Comparison of ENCODE assay signal across 31 cellular contexts in the genomic region with DNA sequence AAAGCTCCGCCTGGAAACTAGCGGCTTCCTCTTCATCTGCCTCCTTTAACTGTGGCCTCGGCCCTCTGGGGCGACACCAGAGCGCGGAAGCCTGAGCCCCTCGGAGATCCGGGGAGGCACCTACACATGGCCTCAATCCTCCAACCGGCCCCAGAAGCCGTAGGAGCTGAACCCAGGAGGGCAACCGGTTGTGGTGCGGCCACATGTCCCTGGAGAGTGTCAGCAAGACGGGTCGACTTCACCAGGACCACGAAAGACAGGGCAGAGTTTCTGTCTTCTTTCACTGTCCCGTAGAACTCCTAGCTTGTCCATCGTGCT. TPM values are rescaled to one million over a fixed set of nuclear protein-coding genes. Genes with fewer than 3 reads are reported as not detected.
DNase-seq lines count a peak whose midpoint lies in the region; ATAC-seq and TF ChIP-seq lines count a peak whose summit lies in the region.
"Had no signal": no experiment of that assay in that cellular context is flagged by ENCODE, and none has a peak within 500 bp of the region (broad histone marks: within the 10 kb centered on the region; RNA-seq: fewer than 3 reads in every experiment).

No MANE protein-coding gene starts in this region.

- CTCF ChIA-PET in activated CD8-positive, alpha-beta memory T cell treated with anti-CD3 and anti-CD28 coated beads, Interleukin-2, amount 10 ng/mL, durations not matched to agents 7 days and 5 days (lab: Charles Lee): no interaction called here
- CTCF ChIA-PET in HEK293T (lab: Yijun Ruan, JAX): no interaction called here

- H3K4me2 ChIP-seq in hepatocyte: peak overlapping the region; percentile 72
- no peak overlapping the region for H3K4me2 ChIP-seq in osteoblast (ENCODE audit: insufficient read depth, low read length)

- no peaks in the 10 kb centered on the region for H3K36me3 ChIP-seq in HUES6 (ENCODE audit: control insufficient read depth, insufficient read depth, low read length)
- H3K36me3 ChIP-seq in hepatocyte (replicated peaks; ENCODE audit: insufficient read depth, low read depth): no peaks in the 10 kb centered on the region
- no peaks in the 10 kb centered on the region for H3K36me3 ChIP-seq in osteoblast (ENCODE audit: insufficient read depth, low read length)
- H3K36me3 ChIP-seq: esophagus squamous epithelium, gastrocnemius medialis, Peyer's patch, uterus had no signal

- H3K4me1 Mint-ChIP-seq in activated CD8-positive, alpha-beta memory T cell treated with anti-CD3 and anti-CD28 coated beads, Interleukin-2, amount 10 ng/mL, durations not matched to agents 7 days and 5 days: no peaks in the 10 kb centered on the region

- H3K27ac Mint-ChIP-seq in activated CD8-positive, alpha-beta memory T cell treated with anti-CD3 and anti-CD28 coated beads, Interleukin-2, amount 10 ng/mL, durations not matched to agents 7 days and 5 days: peak overlapping the region; percentile 60

- no peaks in the 10 kb centered on the region for H3K9me3 Mint-ChIP-seq in activated CD8-positive, alpha-beta memory T cell treated with anti-CD3 and anti-CD28 coated beads, Interleukin-2, amount 10 ng/mL, durations not matched to agents 7 days and 5 days (ENCODE audit: low read depth)

- H3K27me3 Mint-ChIP-seq in activated CD8-positive, alpha-beta memory T cell treated with anti-CD3 and anti-CD28 coated beads, Interleukin-2, amount 10 ng/mL, durations not matched to agents 7 days and 5 days: peaks cover 77% of the 10 kb centered on the region

- ATAC-seq in activated CD8-positive, alpha-beta memory T cell treated with anti-CD3 and anti-CD28 coated beads, Interleukin-2, amount 10 ng/mL, durations not matched to agents 7 days and 5 days: no peak
- ATAC-seq: gastrocnemius medialis, GM12878, HepG2 had no signal

- H3K9me2 ChIP-seq in hepatocyte (replicated peaks; ENCODE audit: insufficient read depth): no peaks in the 10 kb centered on the region

- H3K27ac ChIP-seq in HUES6 (ENCODE audit: low read depth, low read length) (no peak overlapping the region), hepatocyte (no peak overlapping the region), osteoblast (ENCODE audit: low read depth, low read length) (no peak overlapping the region)
- H3K27ac ChIP-seq: esophagus squamous epithelium, gastrocnemius medialis, Peyer's patch, testis, uterus had no signal

- 9% methylated on average over 17 of the region's 17 CpGs for WGBS in hepatocyte (ENCODE audit: low lambda C conversion rate, missing lambda C conversion rate)

- POLR2A ChIA-PET in HEK293T (lab: Yijun Ruan, JAX): interaction anchor here (1.1 kb wide), 1 partner anchor 9 kb away, joined by 3 read pairs; no protein-coding TSS in a partner anchor

- H3K9ac ChIP-seq in HUES6 (ENCODE audit: low read length): no peak overlapping the region

- H3K4me1 ChIP-seq in HUES6 (ENCODE audit: control insufficient read depth, insufficient read depth, low read length) (peaks cover 21% of the 10 kb centered on the region), hepatocyte (ENCODE audit: insufficient read depth) (no peaks in the 10 kb centered on the region), osteoblast (ENCODE audit: insufficient read depth, low read length) (no peaks in the 10 kb centered on the region)
- H3K4me1 ChIP-seq: gastrocnemius medialis, testis had no signal

- peaks cover 7% of the 10 kb centered on the region for H3K36me3 Mint-ChIP-seq in activated CD8-positive, alpha-beta memory T cell treated with anti-CD3 and anti-CD28 coated beads, Interleukin-2, amount 10 ng/mL, durations not matched to agents 7 days and 5 days

- peaks cover 98% of the 10 kb centered on the region for H3K27me3 ChIP-seq in HUES6 (ENCODE audit: control insufficient read depth, insufficient read depth, low read length)
- H3K27me3 ChIP-seq in hepatocyte: peaks cover 90% of the 10 kb centered on the region
- peaks cover 80% of the 10 kb centered on the region for H3K27me3 ChIP-seq in osteoblast (ENCODE audit: insufficient read depth, low read length)
- H3K27me3 ChIP-seq: testis had no signal

- no peak for DNase-seq in activated CD8-positive, alpha-beta memory T cell treated with anti-CD3 and anti-CD28 coated beads, Interleukin-2, amount 10 ng/mL, durations not matched to agents 7 days and 5 days
- DNase-seq in activated CD8-positive, alpha-beta memory T cell treated with anti-CD3 and anti-CD28 coated beads, Interleukin-2, amount 50 U/mL, for 48 hours: no peak
- no peak for DNase-seq in hepatocyte (ENCODE audit: low spot score)
- peak; percentile 58 for DNase-seq in osteoblast (ENCODE audit: insufficient read length, low spot score, missing footprints)
- no peak for DNase-seq in HEK293T (ENCODE audit: extremely low spot score)
- no peak for DNase-seq in kidney tubule cell (ENCODE audit: low spot score)
- no peak for DNase-seq in NOMO-1 (lab: John Stamatoyannopoulos, UW; ENCODE audit: unreplicated experiment in 2 of 2)
- DNase-seq: activated CD8-positive, alpha-beta memory T cell treated with anti-CD3 and anti-CD28 coated beads, Interleukin-2, amount 50 U/mL, for 4 hours; activated gamma-delta T cell treated with Interleukin-2 at 50 U/mL for 16 hours; amniotic stem cell; C1 segment of cervical spinal cord; cortex of kidney; esophagus squamous epithelium; gastrocnemius medialis; Kasumi-1; NCI-H1694; NCI-H510A treated with DMSO at 0.1 percent for 48 hours; NK-92 treated with Interleukin-12 subunit alpha and Interleukin-12 subunit beta, amount 100 ng/mL, for 24 hours; Peyer's patch; stimulated activated CD4-positive, alpha-beta T cell treated with anti-CD3 and anti-CD28 coated beads, Interleukin-2, amount 100 ng/mL, for 24 hours; testis; uterus had no signal

- no peaks in the 10 kb centered on the region for H3K9me3 ChIP-seq in HUES6 (ENCODE audit: control insufficient read depth, insufficient read depth, low read depth, low read length)
- no peaks in the 10 kb centered on the region for H3K9me3 ChIP-seq in hepatocyte (ENCODE audit: low read depth)
- H3K9me3 ChIP-seq in osteoblast (ENCODE audit: low read depth, low read length): no peaks in the 10 kb centered on the region
- H3K9me3 ChIP-seq: esophagus squamous epithelium, gastrocnemius medialis, Peyer's patch, testis, uterus had no signal

- TF ChIP-seq CTCF in hepatocyte (IDR thresholded peaks at IDR 0.05; ENCODE audit: poor library complexity) (no peak), osteoblast (IDR thresholded peaks at IDR 0.05; ENCODE audit: extremely low read depth, low read depth, low read length) (no peak)

- no peak overlapping the region for H2AFZ ChIP-seq in hepatocyte
- no peak overlapping the region for H2AFZ ChIP-seq in osteoblast (ENCODE audit: low read length)

- H3K4me3 Mint-ChIP-seq in activated CD8-positive, alpha-beta memory T cell treated with anti-CD3 and anti-CD28 coated beads, Interleukin-2, amount 10 ng/mL, durations not matched to agents 7 days and 5 days: no peak overlapping the region

- H3K79me2 ChIP-seq in hepatocyte: no peaks in the 10 kb centered on the region
- no peaks in the 10 kb centered on the region for H3K79me2 ChIP-seq in osteoblast (ENCODE audit: insufficient read depth, low read length)

- H4K20me1 ChIP-seq in hepatocyte (ENCODE audit: insufficient read depth, poor library complexity, severe bottlenecking) (no peaks in the 10 kb centered on the region), osteoblast (ENCODE audit: insufficient read depth, low read length) (no peaks in the 10 kb centered on the region)

- H3K4me3 ChIP-seq in HUES6 (ENCODE audit: low read depth, low read length): peak overlapping the region; percentile 14; the same call in 1 of the 2 replicates
- no peak overlapping the region for H3K4me3 ChIP-seq in hepatocyte
- no peak overlapping the region for H3K4me3 ChIP-seq in osteoblast (ENCODE audit: insufficient read depth, low read length)
- H3K4me3 ChIP-seq: gastrocnemius medialis, GM12878, lung, Peyer's patch, smooth muscle cell, uterus had no signal

TF ChIP-seq in HEK293T, 16 proteins besides CTCF, POLR2A, EP300 and RAD21:
- no peak for TF ChIP-seq SUZ12 (IDR thresholded peaks at IDR 0.05)
- TF ChIP-seq ZNF384 (IDR thresholded peaks at IDR 0.05): no peak
- no peak for TF ChIP-seq ELF4 (IDR thresholded peaks at IDR 0.05)
- TF ChIP-seq HDGF (IDR thresholded peaks at IDR 0.05; ENCODE audit: borderline replicate concordance): no peak
- TF ChIP-seq FOXK2 (IDR thresholded peaks at IDR 0.05): no peak
- no peak for TF ChIP-seq CTBP1 (IDR thresholded peaks at IDR 0.05; ENCODE audit: borderline replicate concordance)
- TF ChIP-seq BHLHE40 (IDR thresholded peaks at IDR 0.05; ENCODE audit: borderline replicate concordance): no peak

RNA-seq across cellular contexts. Expression of gene SOX1, which starts 3.7 kb away (rescaled TPM):
- not detected for total RNA-seq in activated CD8-positive, alpha-beta memory T cell treated with anti-CD3 and anti-CD28 coated beads, Interleukin-2, amount 10 ng/mL, durations not matched to agents 7 days and 5 days
- total RNA-seq in hepatocyte: not detected in 2 replicates
- 0.07 and 0.11 TPM in 2 replicates for polyA plus RNA-seq in hepatocyte
- not detected in 2 replicates for total RNA-seq in osteoblast
- total RNA-seq: gastrocnemius medialis, GM12878, H4, HepG2, kidney epithelial cell, omental fat pad, Peyer's patch, renal cortical epithelial cell, smooth muscle cell, uterus had no signal
- polyA plus RNA-seq: GM12878, HepG2, lung, smooth muscle cell had no signal
